Comparison of ENCODE assay signal across 20 cellular contexts in the genomic region with DNA sequence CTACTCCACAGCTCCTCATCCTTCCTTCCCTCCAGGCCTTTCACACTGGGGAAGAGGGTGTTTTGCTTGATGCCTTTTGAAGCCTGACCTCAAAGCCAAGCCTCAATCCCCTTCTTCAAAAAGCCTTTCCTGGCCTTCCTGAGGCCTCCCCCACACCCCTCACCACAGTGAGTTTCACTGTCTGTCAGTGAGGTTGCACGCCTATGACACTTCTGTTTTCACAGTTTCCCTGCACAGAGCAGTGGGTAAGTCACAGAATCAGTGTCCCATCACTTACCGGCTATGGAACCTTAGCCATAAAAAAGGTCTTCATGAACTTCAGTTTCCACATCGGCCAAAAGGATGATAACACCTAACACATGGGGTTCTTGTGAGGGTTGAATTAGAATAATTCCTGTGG.
"Had no signal": no experiment of that assay in that cellular context is flagged by ENCODE, and none has a peak within 500 bp of the region (broad histone marks: within the 10 kb centered on the region; RNA-seq: fewer than 3 reads in every experiment).

No MANE protein-coding gene starts in this region.

- H2AFZ ChIP-seq: PC-9 had no signal

- H3K4me1 Mint-ChIP-seq: activated CD4-positive, alpha-beta memory T cell treated with anti-CD3 and anti-CD28 coated beads, Interleukin-2, amount 10 ng/mL, durations not matched to agents 7 days and 5 days; activated naive CD4-positive, alpha-beta T cell treated with anti-CD3 and anti-CD28 coated beads, Interleukin-2, amount 10 ng/mL, durations not matched to agents 7 days and 5 days; activated naive CD8-positive, alpha-beta T cell treated with anti-CD3 and anti-CD28 coated beads for 36 hours had no signal

- H3K27me3 Mint-ChIP-seq: activated CD4-positive, alpha-beta memory T cell treated with anti-CD3 and anti-CD28 coated beads, Interleukin-2, amount 10 ng/mL, durations not matched to agents 7 days and 5 days; activated naive CD4-positive, alpha-beta T cell treated with anti-CD3 and anti-CD28 coated beads, Interleukin-2, amount 10 ng/mL, durations not matched to agents 7 days and 5 days; activated naive CD8-positive, alpha-beta T cell treated with anti-CD3 and anti-CD28 coated beads for 36 hours had no signal

- H3K4me3 Mint-ChIP-seq: activated CD4-positive, alpha-beta memory T cell treated with anti-CD3 and anti-CD28 coated beads, Interleukin-2, amount 10 ng/mL, durations not matched to agents 7 days and 5 days; activated naive CD4-positive, alpha-beta T cell treated with anti-CD3 and anti-CD28 coated beads, Interleukin-2, amount 10 ng/mL, durations not matched to agents 7 days and 5 days; activated naive CD8-positive, alpha-beta T cell treated with anti-CD3 and anti-CD28 coated beads for 36 hours; activated T-cell treated with anti-CD3 and anti-CD28 coated beads, Interleukin-2, amount 50 U/mL, for 72 hours; T-helper 1 cell treated with Interleukin-12 subunit alpha and Interleukin-12 subunit beta and Interleukin-4 antibody, amounts not matched to agents 30 μg/mL and 1 μg/mL, for 36 hours had no signal

- H3K4me2 ChIP-seq: PC-9 had no signal

- H3K9me3 Mint-ChIP-seq: activated CD4-positive, alpha-beta memory T cell treated with anti-CD3 and anti-CD28 coated beads, Interleukin-2, amount 10 ng/mL, durations not matched to agents 7 days and 5 days; activated naive CD4-positive, alpha-beta T cell treated with anti-CD3 and anti-CD28 coated beads, Interleukin-2, amount 10 ng/mL, durations not matched to agents 7 days and 5 days; activated naive CD8-positive, alpha-beta T cell treated with anti-CD3 and anti-CD28 coated beads for 36 hours; activated T-cell treated with anti-CD3 and anti-CD28 coated beads, Interleukin-2, amount 50 U/mL, for 72 hours; activated T-helper 2 cell treated with anti-CD3 and anti-CD28 coated beads, Interferon-gamma antibody, Interleukin-2, Interleukin-4, amounts not matched to agents 10 μg/mL and 5 μg/mL and 100 μg/mL, durations not matched to agents 14 hours and 24 hours and 36 hours; T-helper 1 cell treated with Interleukin-12 subunit alpha and Interleukin-12 subunit beta and Interleukin-4 antibody, amounts not matched to agents 30 μg/mL and 1 μg/mL, for 36 hours had no signal

- H3K27ac ChIP-seq: PC-9, VCaP had no signal

- H3K27ac Mint-ChIP-seq: activated CD4-positive, alpha-beta memory T cell treated with anti-CD3 and anti-CD28 coated beads, Interleukin-2, amount 10 ng/mL, durations not matched to agents 7 days and 5 days; activated naive CD4-positive, alpha-beta T cell treated with anti-CD3 and anti-CD28 coated beads, Interleukin-2, amount 10 ng/mL, durations not matched to agents 7 days and 5 days; activated naive CD8-positive, alpha-beta T cell treated with anti-CD3 and anti-CD28 coated beads for 36 hours; activated T-cell treated with anti-CD3 and anti-CD28 coated beads, Interleukin-2, amount 50 U/mL, for 72 hours; activated T-helper 2 cell treated with anti-CD3 and anti-CD28 coated beads, Interferon-gamma antibody, Interleukin-2, Interleukin-4, amounts not matched to agents 10 μg/mL and 5 μg/mL and 100 μg/mL, durations not matched to agents 14 hours and 24 hours and 36 hours; T-helper 1 cell treated with Interleukin-12 subunit alpha and Interleukin-12 subunit beta and Interleukin-4 antibody, amounts not matched to agents 30 μg/mL and 1 μg/mL, for 36 hours had no signal

- DNase-seq: activated CD4-positive, alpha-beta memory T cell treated with anti-CD3 and anti-CD28 coated beads, Interleukin-2, amount 10 ng/mL, durations not matched to agents 7 days and 5 days; activated CD4-positive, alpha-beta T cell treated with anti-CD3 and anti-CD28 coated beads, Interleukin-2, amount 50 U/mL, for 1 hour; activated CD4-positive, CD25-positive, alpha-beta regulatory T cell; activated CD8-positive, alpha-beta memory T cell treated with anti-CD3 and anti-CD28 coated beads, Interleukin-2, amount 50 U/mL, for 4 hours; activated gamma-delta T cell treated with Interleukin-2 at 50 U/mL for 16 hours; activated naive CD4-positive, alpha-beta T cell treated with anti-CD3 and anti-CD28 coated beads, Interleukin-2, amount 10 ng/mL, durations not matched to agents 7 days and 5 days; activated naive CD8-positive, alpha-beta T cell treated with anti-CD3 and anti-CD28 coated beads for 36 hours; activated T-cell treated with anti-CD3 and anti-CD28 coated beads, Interleukin-2, amount 50 U/mL, for 72 hours; cerebellar nuclear complex; MG63; NCI-H1105 treated with DMSO at 0.1 percent for 48 hours; NCI-H1436 treated with DMSO at 0.1 percent for 48 hours; NCI-H187; NCI-H2081; NCI-H510A treated with DMSO at 0.1 percent for 48 hours; PC-9; SHP77 treated with DMSO at 0.1 percent for 48 hours had no signal

- H3K36me3 Mint-ChIP-seq: activated naive CD4-positive, alpha-beta T cell treated with anti-CD3 and anti-CD28 coated beads, Interleukin-2, amount 10 ng/mL, durations not matched to agents 7 days and 5 days; activated naive CD8-positive, alpha-beta T cell treated with anti-CD3 and anti-CD28 coated beads for 36 hours had no signal

- H3K36me3 ChIP-seq: MG63 had no signal

- H3K4me3 ChIP-seq: MG63, PC-9 had no signal

- H3K9me3 ChIP-seq: MG63 had no signal
